Comparison of ENCODE assay signal across 9 cellular contexts in the genomic region with DNA sequence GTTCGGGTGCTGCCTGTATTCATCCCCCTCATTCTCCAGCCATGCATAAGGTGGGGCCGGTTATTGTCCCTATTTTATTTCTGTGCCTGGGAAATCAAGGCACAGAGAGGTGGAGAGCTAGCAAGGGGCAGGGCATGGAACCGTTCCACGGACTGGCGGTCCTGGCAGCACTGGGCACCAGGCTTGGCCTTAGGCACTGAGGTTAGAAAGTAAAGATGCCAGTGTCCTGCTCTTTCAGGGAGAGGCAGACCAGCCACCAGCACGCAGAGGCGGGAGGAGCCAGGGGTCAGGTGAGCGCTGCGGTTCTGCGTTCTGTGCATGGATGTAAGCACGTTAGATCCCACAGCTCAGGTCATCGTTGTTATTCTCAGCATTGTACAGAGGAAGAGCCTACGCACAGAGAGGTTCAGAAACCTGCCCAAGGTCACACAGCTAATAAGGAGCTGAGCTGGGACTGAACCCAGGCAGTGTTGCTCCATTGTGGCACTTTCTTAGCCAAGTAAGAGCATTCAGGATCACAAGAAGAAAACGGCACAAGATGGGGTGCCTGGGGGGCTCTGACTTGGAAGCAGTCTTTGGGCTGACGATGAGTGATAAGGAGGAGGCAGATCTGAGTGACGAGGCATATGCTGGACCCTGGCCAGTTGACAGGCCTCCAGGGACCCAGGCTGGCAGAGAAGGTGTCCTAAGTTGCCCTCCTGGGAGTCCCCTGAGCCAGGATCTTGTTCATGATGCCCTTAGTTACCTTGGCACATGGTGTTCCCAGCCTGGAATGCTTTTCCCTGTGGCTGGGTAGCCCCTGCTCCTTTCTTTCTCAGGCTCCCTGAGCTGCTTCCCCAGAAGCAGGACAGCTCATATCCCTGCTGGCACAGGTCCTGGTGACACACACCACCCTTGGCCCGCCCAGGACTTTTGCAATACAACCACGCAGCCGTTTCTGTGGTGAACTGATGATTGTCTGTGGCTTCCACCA. TPM values are rescaled to one million over a fixed set of nuclear protein-coding genes. Genes with fewer than 3 reads are reported as not detected.
A peak's percentile ranks its signal among the peaks of the same experiment; 100 is the strongest.
DNase-seq lines count a peak whose midpoint lies in the region; ATAC-seq lines count a peak whose summit lies in the region.
"Had no signal": no experiment of that assay in that cellular context is flagged by ENCODE, and none has a peak within 500 bp of the region (broad histone marks: within the 10 kb centered on the region; RNA-seq: fewer than 3 reads in every experiment).

No MANE protein-coding gene starts in this region.

- peak overlapping the region; percentile 56 to 87 (median 80) for H3K27ac Mint-ChIP-seq in immature natural killer cell

- peaks cover 0 to 4% (median 0%) of the 10 kb centered on the region in 3 donors for H3K27me3 Mint-ChIP-seq in immature natural killer cell (ENCODE audit: low read depth in 3 of 3)
- H3K27me3 Mint-ChIP-seq: effector memory CD8-positive, alpha-beta T cell had no signal

- peak overlapping the region; percentile 40 to 68 (median 58) for H3K4me3 Mint-ChIP-seq in immature natural killer cell
- H3K4me3 Mint-ChIP-seq: effector memory CD8-positive, alpha-beta T cell had no signal

- peak; percentile 97 for DNase-seq in HT1080 (ENCODE audit: low read depth)
- DNase-seq in amniotic stem cell (lab: John Stamatoyannopoulos, UW), result peak; percentile 92
- DNase-seq in immature natural killer cell, result no peak
- peak; percentile 19 for DNase-seq in superior temporal gyrus (ENCODE audit: extremely low spot score)
- DNase-seq in stimulated activated CD4-positive, alpha-beta T cell treated with anti-CD3 and anti-CD28 coated beads, Interleukin-12 subunit alpha, Interleukin-12 subunit beta, amount 100 ng/mL, for 4 hours, result no peak
- DNase-seq in DMS114 treated with DMSO at 0.1 percent for 48 hours (lab: John Stamatoyannopoulos, UW; ENCODE audit: unreplicated experiment), result no peak
- DNase-seq: effector memory CD8-positive, alpha-beta T cell had no signal

- H3K4me1 Mint-ChIP-seq in immature natural killer cell, result peaks cover 48 to 52% of the 10 kb centered on the region in 2 donors

- H3K36me3 Mint-ChIP-seq in immature natural killer cell, result peaks cover 7 to 26% (median 10%) of the 10 kb centered on the region in 3 donors

- no peaks in the 10 kb centered on the region for H3K9me3 Mint-ChIP-seq in immature natural killer cell
- H3K9me3 Mint-ChIP-seq: effector memory CD8-positive, alpha-beta T cell had no signal

- ATAC-seq in HG02763 (IDR thresholded peaks at IDR 0.05; ENCODE audit: unreplicated experiment) (no peak), HG02981 (IDR thresholded peaks at IDR 0.05; ENCODE audit: unreplicated experiment) (no peak)
- ATAC-seq: effector memory CD8-positive, alpha-beta T cell had no signal

RNA-seq across cellular contexts. Expression of gene OSBPL5, which starts 41.1 kb away (rescaled TPM):
- 9.6 and 14.1 TPM in 2 replicates for total RNA-seq in HT1080 (2014; rRNA removed; shearing (Covaris generic))
- 7.7 and 8.4 TPM in 2 replicates for polyA plus RNA-seq in HT1080 (2015; cell fraction: cytosol; rRNA removed)
- 23.9 and 28.5 TPM in 2 replicates for polyA plus RNA-seq in HT1080 (2015; cell fraction: nucleus; rRNA removed)
- polyA plus RNA-seq in immature natural killer cell, result 10 to 100 TPM; 32.8 to 98.9 (median 33.3) TPM

Comparison
In these comparisons a context has a peak if more than half of its experiments do, and no peak if none do; other contexts are left out.
1. DNase-seq: peak in HT1080 (single experiment), amniotic stem cell (single experiment) and superior temporal gyrus (single experiment); none in immature natural killer cell (0 of 3), stimulated activated CD4-positive, alpha-beta T cell treated with anti-CD3 and anti-CD28 coated beads, Interleukin-12 subunit alpha, Interleukin-12 subunit beta, amount 100 ng/mL, for 4 hours (single experiment) and DMS114 treated with DMSO at 0.1 percent for 48 hours (single experiment).